4 cellular contexts compared by ENCODE assay signal in the genomic region with DNA sequence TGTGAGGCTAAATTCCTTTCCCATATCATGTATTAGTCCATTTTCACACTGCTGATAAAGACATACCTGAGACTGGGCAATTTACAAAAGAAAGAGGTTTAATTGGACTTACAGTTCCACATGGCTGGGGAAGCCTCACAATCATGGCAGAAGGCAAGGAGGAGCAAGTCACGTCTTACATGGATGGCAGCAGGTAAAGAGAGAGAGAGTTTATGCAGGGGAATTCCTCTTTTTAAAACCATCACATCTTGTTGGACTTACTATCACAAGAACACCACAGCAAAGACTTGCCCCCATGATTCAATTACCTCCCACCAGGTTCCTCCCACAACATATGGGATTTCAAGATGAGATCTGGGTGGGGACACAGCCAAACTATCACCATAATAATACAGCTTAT. TPM values are rescaled to one million over a fixed set of nuclear protein-coding genes. Genes with fewer than 3 reads are reported as not detected.
"Had no signal": no experiment of that assay in that cellular context is flagged by ENCODE, and none has a peak within 500 bp of the region (broad histone marks: within the 10 kb centered on the region; RNA-seq: fewer than 3 reads in every experiment).

No MANE protein-coding gene starts in this region.

RNA-seq across cellular contexts. Expression of a gene that starts 37.8 kb away (rescaled TPM):
- total RNA-seq: HT-29, IMR-90 had no signal
- polyA plus RNA-seq: IgD-negative memory B cell, IMR-90 had no signal

RNA-seq across cellular contexts. Expression of a gene that starts 56.4 kb away (rescaled TPM):
- total RNA-seq: HT1080, IMR-90 had no signal
- polyA plus RNA-seq: IgD-negative memory B cell, IMR-90 had no signal
